13 cellular contexts compared by ENCODE assay signal in genomic region chr2:175152242-175152641, GRCh38. TPM values are rescaled to one million over a fixed set of nuclear protein-coding genes. Genes with fewer than 3 reads are reported as not detected.
DNase-seq lines count a peak whose midpoint lies in the region; ATAC-seq and TF ChIP-seq lines count a peak whose summit lies in the region.
"Had no signal": no experiment of that assay in that cellular context is flagged by ENCODE, and none has a peak within 500 bp of the region (broad histone marks: within the 10 kb centered on the region; RNA-seq: fewer than 3 reads in every experiment).

No MANE protein-coding gene starts in this region.

- no peaks in the 10 kb centered on the region for H3K9me3 Mint-ChIP-seq in activated T-cell treated with anti-CD3 and anti-CD28 coated beads, Interleukin-2, amount 50 U/mL, for 72 hours
- no peaks in the 10 kb centered on the region for H3K9me3 Mint-ChIP-seq in stimulated activated effector memory CD8-positive, alpha-beta T cell treated with anti-CD3 and anti-CD28 coated beads, Interleukin-12 subunit alpha, Interleukin-12 subunit beta, amount 100 ng/mL, for 72 hours
- H3K9me3 Mint-ChIP-seq in nephron progenitor cell = peaks cover 6% of the 10 kb centered on the region

- H3K4me3 Mint-ChIP-seq in activated T-cell treated with anti-CD3 and anti-CD28 coated beads, Interleukin-2, amount 50 U/mL, for 72 hours = peak overlapping the region in 1 of 2 donors; percentile 60
- H3K4me3 Mint-ChIP-seq in stimulated activated effector memory CD8-positive, alpha-beta T cell treated with anti-CD3 and anti-CD28 coated beads, Interleukin-12 subunit alpha, Interleukin-12 subunit beta, amount 100 ng/mL, for 72 hours = no peak overlapping the region
- H3K4me3 Mint-ChIP-seq in nephron progenitor cell = no peak overlapping the region

- DNase-seq in activated T-cell treated with anti-CD3 and anti-CD28 coated beads, Interleukin-2, amount 50 U/mL, for 72 hours = no peak
- no peak for DNase-seq in activated T-cell treated with anti-CD3 and anti-CD28 coated beads for 4 hours
- no peak for DNase-seq in stimulated activated effector memory CD8-positive, alpha-beta T cell treated with anti-CD3 and anti-CD28 coated beads, Interleukin-12 subunit alpha, Interleukin-12 subunit beta, amount 100 ng/mL, for 72 hours (ENCODE audit: low spot score in 2 of 2)
- DNase-seq in DMS53 (lab: John Stamatoyannopoulos, UW) = no peak
- DNase-seq in nephron progenitor cell = no peak
- DNase-seq: colonic mucosa, GDM1, MM.1S, T-helper 9 cell, upper lobe of right lung had no signal

- H3K4me1 Mint-ChIP-seq in activated T-cell treated with anti-CD3 and anti-CD28 coated beads, Interleukin-2, amount 50 U/mL, for 72 hours (ENCODE audit: low read depth) = peaks cover 58% of the 10 kb centered on the region
- peaks cover 64% of the 10 kb centered on the region for H3K4me1 Mint-ChIP-seq in stimulated activated effector memory CD8-positive, alpha-beta T cell treated with anti-CD3 and anti-CD28 coated beads, Interleukin-12 subunit alpha, Interleukin-12 subunit beta, amount 100 ng/mL, for 72 hours
- H3K4me1 Mint-ChIP-seq in nephron progenitor cell = no peaks in the 10 kb centered on the region

- H3K27me3 Mint-ChIP-seq in activated T-cell treated with anti-CD3 and anti-CD28 coated beads, Interleukin-2, amount 50 U/mL, for 72 hours (ENCODE audit: low read depth) = no peaks in the 10 kb centered on the region
- H3K27me3 Mint-ChIP-seq in nephron progenitor cell (ENCODE audit: low read depth, poor library complexity) = no peaks in the 10 kb centered on the region

- H3K27ac Mint-ChIP-seq in activated T-cell treated with anti-CD3 and anti-CD28 coated beads, Interleukin-2, amount 50 U/mL, for 72 hours = no peak overlapping the region
- H3K27ac Mint-ChIP-seq in stimulated activated effector memory CD8-positive, alpha-beta T cell treated with anti-CD3 and anti-CD28 coated beads, Interleukin-12 subunit alpha, Interleukin-12 subunit beta, amount 100 ng/mL, for 72 hours = peak overlapping the region; percentile 17
- no peak overlapping the region for H3K27ac Mint-ChIP-seq in nephron progenitor cell

- peak; percentile 71 to 76 for ATAC-seq in activated T-cell treated with anti-CD3 and anti-CD28 coated beads, Interleukin-2, amount 50 U/mL, for 72 hours (replicated peaks in 1 of 2)
- ATAC-seq in HG02588 (IDR thresholded peaks at IDR 0.05; ENCODE audit: unreplicated experiment) = peak; percentile 75
- peak; percentile 85 for ATAC-seq in HG03439 (IDR thresholded peaks at IDR 0.05; ENCODE audit: unreplicated experiment)
- ATAC-seq in stimulated activated effector memory CD8-positive, alpha-beta T cell treated with anti-CD3 and anti-CD28 coated beads, Interleukin-12 subunit alpha, Interleukin-12 subunit beta, amount 100 ng/mL, for 72 hours = peak; percentile 80
- no peak for ATAC-seq in HG03097 (IDR thresholded peaks at IDR 0.05; ENCODE audit: low FRiP score, unreplicated experiment)
- ATAC-seq: upper lobe of right lung had no signal

- TF ChIP-seq CTCF in nephron progenitor cell (IDR thresholded peaks at IDR 0.05) = no peak

- peaks cover 2 to 4% of the 10 kb centered on the region in 2 donors for H3K36me3 Mint-ChIP-seq in activated T-cell treated with anti-CD3 and anti-CD28 coated beads, Interleukin-2, amount 50 U/mL, for 72 hours (ENCODE audit: insufficient read depth in 2 of 2)
- peaks cover 46% of the 10 kb centered on the region for H3K36me3 Mint-ChIP-seq in stimulated activated effector memory CD8-positive, alpha-beta T cell treated with anti-CD3 and anti-CD28 coated beads, Interleukin-12 subunit alpha, Interleukin-12 subunit beta, amount 100 ng/mL, for 72 hours
- H3K36me3 Mint-ChIP-seq in nephron progenitor cell (ENCODE audit: low read depth) = peaks cover 64% of the 10 kb centered on the region

RNA-seq across cellular contexts. Expression of gene ATF2, which starts 15.8 kb away (rescaled TPM):
- total RNA-seq in activated T-cell treated with anti-CD3 and anti-CD28 coated beads, Interleukin-2, amount 50 U/mL, for 72 hours = 10 to 100 TPM; 65.8 to 67.0 TPM

RNA-seq across cellular contexts. Expression of gene ATP5MC3, which starts 29.3 kb away (rescaled TPM):
- total RNA-seq in activated T-cell treated with anti-CD3 and anti-CD28 coated beads, Interleukin-2, amount 50 U/mL, for 72 hours = 100 to 1,000 TPM; 186 to 210 TPM
